In genomic region chr1:8004803-8005573, GRCh38 we compare ENCODE assay signal across 1 cellular context.
TF ChIP-seq lines count a peak whose summit lies in the region.

No MANE protein-coding gene starts in this region.

TF ChIP-seq in HEK293, 187 proteins besides CTCF, POLR2A, EP300 and RAD21 (continued from another document and continues in another):
- TF ChIP-seq ZBTB6 (tag by site-specific recombination; IDR thresholded peaks at IDR 0.05): peak; percentile 83
- peak; percentile 65; the same call in 1 of the 2 replicates for TF ChIP-seq ZNF394 (tag by site-specific recombination; IDR thresholded peaks at IDR 0.05; ENCODE audit: borderline replicate concordance)
- TF ChIP-seq KLF16 (tag by site-specific recombination; IDR thresholded peaks at IDR 0.05): no peak
- TF ChIP-seq ZNF350 (tag by site-specific recombination; IDR thresholded peaks at IDR 0.05): no peak
- no peak for TF ChIP-seq ZNF449 (tag by site-specific recombination; IDR thresholded peaks at IDR 0.05)
- no peak for TF ChIP-seq HOXA7 (CRISPR knock-in tag; IDR thresholded peaks at IDR 0.05; ENCODE audit: borderline replicate concordance)
- TF ChIP-seq HOXC10 (CRISPR knock-in tag; IDR thresholded peaks at IDR 0.05): no peak
- no peak for TF ChIP-seq ZFP69B (tag by site-specific recombination; IDR thresholded peaks at IDR 0.05)
- no peak for TF ChIP-seq YY1 (tag by site-specific recombination; IDR thresholded peaks at IDR 0.05)
- peak; percentile 50; the same call in 1 of the 2 replicates for TF ChIP-seq ZXDB (tag by site-specific recombination; IDR thresholded peaks at IDR 0.05)
- TF ChIP-seq ZNF747 (tag by site-specific recombination; IDR thresholded peaks at IDR 0.05): no peak
- TF ChIP-seq OVOL3 (tag by site-specific recombination; IDR thresholded peaks at IDR 0.05): no peak
- peak; percentile 84 for TF ChIP-seq TRIM28 (IDR thresholded peaks at IDR 0.05; ENCODE audit: borderline replicate concordance, low read length)
- TF ChIP-seq ZNF544 (tag by site-specific recombination; IDR thresholded peaks at IDR 0.05): no peak
- TF ChIP-seq ZNF76 (tag by site-specific recombination; IDR thresholded peaks at IDR 0.05; ENCODE audit: borderline replicate concordance, low read depth): no peak
- TF ChIP-seq ZEB2 (tag by site-specific recombination; IDR thresholded peaks at IDR 0.05): peak; percentile 56
- TF ChIP-seq ZNF311 (tag by site-specific recombination; IDR thresholded peaks at IDR 0.05; ENCODE audit: borderline replicate concordance): no peak
- TF ChIP-seq ZNF596 (tag by site-specific recombination; IDR thresholded peaks at IDR 0.05): no peak
- TF ChIP-seq ZNF677 (tag by site-specific recombination; IDR thresholded peaks at IDR 0.05): no peak
- TF ChIP-seq ZNF10 (tag by site-specific recombination; IDR thresholded peaks at IDR 0.05): 0 out of 2 replicates have a peak, but pooled peaks have one; percentile 14
- no peak for TF ChIP-seq ZNF645 (tag by site-specific recombination; IDR thresholded peaks at IDR 0.05)
- no peak for TF ChIP-seq ZNF132 (tag by site-specific recombination; IDR thresholded peaks at IDR 0.05; ENCODE audit: borderline replicate concordance)
- no peak for TF ChIP-seq SP2 (tag by site-specific recombination; IDR thresholded peaks at IDR 0.05)
- TF ChIP-seq ZNF530 (tag by site-specific recombination; IDR thresholded peaks at IDR 0.05; ENCODE audit: low read depth): no peak
- no peak for TF ChIP-seq ZNF146 (tag by site-specific recombination; IDR thresholded peaks at IDR 0.05)
- no peak for TF ChIP-seq ZNF514 (tag by site-specific recombination; IDR thresholded peaks at IDR 0.05)
- TF ChIP-seq ZNF843 (tag by site-specific recombination; IDR thresholded peaks at IDR 0.05): peak; percentile 48; the same call in 1 of the 2 replicates
- 0 out of 2 replicates have a peak, but pooled peaks have one; percentile 29 for TF ChIP-seq ZBTB48 (tag by site-specific recombination; IDR thresholded peaks at IDR 0.05)
- no peak for TF ChIP-seq ZNF248 (tag by site-specific recombination; IDR thresholded peaks at IDR 0.05)
- TF ChIP-seq ZNF777 (tag by site-specific recombination; IDR thresholded peaks at IDR 0.05; ENCODE audit: borderline replicate concordance): no peak
- no peak for TF ChIP-seq ZBTB21 (tag by site-specific recombination; IDR thresholded peaks at IDR 0.05)
- TF ChIP-seq ZBTB1 (tag by site-specific recombination; IDR thresholded peaks at IDR 0.05): no peak
- peak; percentile 21; the same call in 1 of the 2 replicates for TF ChIP-seq ZSCAN16 (tag by site-specific recombination; IDR thresholded peaks at IDR 0.05)
- TF ChIP-seq KLF10 (tag by site-specific recombination; IDR thresholded peaks at IDR 0.05): peak; percentile 52
- TF ChIP-seq ZSCAN30 (tag by site-specific recombination; IDR thresholded peaks at IDR 0.05): no peak; the same call in 1 of the 2 replicates
- TF ChIP-seq HOXD13 (CRISPR knock-in tag; IDR thresholded peaks at IDR 0.05; ENCODE audit: borderline replicate concordance): no peak
- TF ChIP-seq ZNF548 (tag by site-specific recombination; IDR thresholded peaks at IDR 0.05): no peak
- TF ChIP-seq ZNF558 (tag by site-specific recombination; IDR thresholded peaks at IDR 0.05): 0 out of 2 replicates have a peak, but pooled peaks have one; percentile 14
- peak; percentile 94 for TF ChIP-seq GLIS1 (tag by site-specific recombination; IDR thresholded peaks at IDR 0.05)
- TF ChIP-seq GLIS2 (tag by site-specific recombination; IDR thresholded peaks at IDR 0.05): no peak
- TF ChIP-seq ZNF169 (tag by site-specific recombination; IDR thresholded peaks at IDR 0.05): no peak
- peak; percentile 69 for TF ChIP-seq ZBTB11 (tag by site-specific recombination; conservative IDR thresholded peaks at IDR 0.05; ENCODE audit: low read depth)
- TF ChIP-seq ZNF701 (tag by site-specific recombination; IDR thresholded peaks at IDR 0.05): no peak
- TF ChIP-seq PRDM4 (tag by site-specific recombination; IDR thresholded peaks at IDR 0.05): 0 out of 2 replicates have a peak, but pooled peaks have one; percentile 22
- TF ChIP-seq WT1 (tag by site-specific recombination; IDR thresholded peaks at IDR 0.05): peak; percentile 65
- TF ChIP-seq KLF7 (tag by site-specific recombination; IDR thresholded peaks at IDR 0.05; ENCODE audit: borderline replicate concordance): no peak
- TF ChIP-seq ZNF580 (tag by site-specific recombination; IDR thresholded peaks at IDR 0.05): no peak
- no peak for TF ChIP-seq BCL11A (tag by site-specific recombination; IDR thresholded peaks at IDR 0.05; ENCODE audit: low read depth)
- peak; percentile 29; the same call in 1 of the 2 replicates for TF ChIP-seq ZNF518A (tag by site-specific recombination; conservative IDR thresholded peaks at IDR 0.05; ENCODE audit: low read depth)
- no peak for TF ChIP-seq ZNF585B (tag by site-specific recombination; IDR thresholded peaks at IDR 0.05)
- TF ChIP-seq ZBTB49 (tag by site-specific recombination; IDR thresholded peaks at IDR 0.05; ENCODE audit: low read depth): no peak
- no peak for TF ChIP-seq ZNF211 (tag by site-specific recombination; IDR thresholded peaks at IDR 0.05; ENCODE audit: low read depth)
- TF ChIP-seq ZNF174 (tag by site-specific recombination; IDR thresholded peaks at IDR 0.05): no peak
- no peak for TF ChIP-seq ZNF266 (tag by site-specific recombination; IDR thresholded peaks at IDR 0.05; ENCODE audit: low read depth)
